Comparison of ENCODE assay signal across 8 cellular contexts in the genomic region with DNA sequence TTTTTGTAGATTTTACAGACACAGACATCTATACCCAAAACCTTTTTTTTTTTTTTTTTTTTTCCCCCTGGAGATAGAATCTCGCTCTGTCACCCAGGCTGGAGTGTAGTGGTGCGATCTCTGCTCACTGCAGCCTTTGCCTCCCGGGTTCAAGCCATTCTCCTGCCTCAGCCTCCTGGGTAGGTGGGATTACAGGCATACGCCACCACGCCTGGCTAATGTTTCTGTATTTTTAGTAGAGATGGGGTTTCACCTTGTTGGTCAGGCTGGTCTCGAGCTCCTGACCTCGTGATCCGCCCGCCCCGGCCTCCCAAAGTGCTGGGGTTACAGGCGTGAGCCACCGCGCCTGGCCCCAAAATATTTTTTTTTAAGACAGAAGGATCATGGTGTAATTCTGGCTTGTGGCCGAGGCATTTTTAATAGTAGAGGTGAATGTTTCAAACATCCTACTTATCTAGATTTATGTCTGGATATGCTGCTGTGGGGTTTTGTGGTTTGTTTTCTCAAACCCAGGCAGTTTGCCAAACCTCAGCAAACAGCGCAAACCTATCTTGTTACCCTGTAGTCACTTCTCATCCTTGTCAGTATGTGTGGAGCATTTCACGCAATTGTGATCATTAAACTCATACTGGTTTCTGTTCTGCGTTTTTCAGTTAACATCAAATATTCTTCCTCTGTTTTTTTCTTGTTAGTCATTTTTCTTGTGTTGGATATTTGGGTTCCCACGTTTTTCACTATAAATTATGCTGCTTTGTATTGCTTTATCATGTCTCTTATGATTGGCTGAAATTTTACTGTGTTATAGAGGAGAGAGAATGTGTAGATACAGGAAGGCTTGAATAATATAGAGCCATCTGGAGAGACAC. TPM values are rescaled to one million over a fixed set of nuclear protein-coding genes. Genes with fewer than 3 reads are reported as not detected.
DNase-seq lines count a peak whose midpoint lies in the region; ATAC-seq, FAIRE-seq and TF ChIP-seq lines count a peak whose summit lies in the region.

No MANE protein-coding gene starts in this region.

- peak; percentile 85 for ATAC-seq in activated CD8-positive, alpha-beta T cell treated with anti-CD3 and anti-CD28 coated beads for 36 hours
- ATAC-seq in HG02623 (IDR thresholded peaks at IDR 0.05; ENCODE audit: unreplicated experiment): no peak
- ATAC-seq in HG03039 (IDR thresholded peaks at IDR 0.05; ENCODE audit: unreplicated experiment): no peak

- H3K9me3 Mint-ChIP-seq in HFFc6: no peaks in the 10 kb centered on the region
- no peaks in the 10 kb centered on the region for H3K9me3 Mint-ChIP-seq in activated CD8-positive, alpha-beta T cell treated with anti-CD3 and anti-CD28 coated beads for 36 hours

- CTCF ChIA-PET in activated CD8-positive, alpha-beta T cell treated with anti-CD3 and anti-CD28 coated beads for 36 hours (lab: Charles Lee): interaction anchor here (1.1 to 2.8 kb wide), 6 partner anchors 9 to 128 kb away, joined by 4 to 10 read pairs (median 6); no protein-coding TSS in a partner anchor

- peaks cover 45% of the 10 kb centered on the region for H3K36me3 Mint-ChIP-seq in HFFc6 (ENCODE audit: low read depth)
- H3K36me3 Mint-ChIP-seq in activated CD8-positive, alpha-beta T cell treated with anti-CD3 and anti-CD28 coated beads for 36 hours (ENCODE audit: low read depth): peaks cover 48% of the 10 kb centered on the region

- H3K4me1 Mint-ChIP-seq in HFFc6 (ENCODE audit: low read depth): peaks cover 32% of the 10 kb centered on the region
- H3K4me1 Mint-ChIP-seq in activated CD8-positive, alpha-beta T cell treated with anti-CD3 and anti-CD28 coated beads for 36 hours (ENCODE audit: low read depth): peaks cover 38% of the 10 kb centered on the region

- H3K27ac Mint-ChIP-seq in HFFc6: peak overlapping the region; percentile 36
- H3K27ac Mint-ChIP-seq in activated CD8-positive, alpha-beta T cell treated with anti-CD3 and anti-CD28 coated beads for 36 hours: peak overlapping the region; percentile 79

- FAIRE-seq in endometrium (lab: Jason Lieb, UNC): peak; percentile 4

- no peaks in the 10 kb centered on the region for H3K27me3 Mint-ChIP-seq in HFFc6 (ENCODE audit: insufficient read depth)
- H3K27me3 Mint-ChIP-seq in activated CD8-positive, alpha-beta T cell treated with anti-CD3 and anti-CD28 coated beads for 36 hours: no peaks in the 10 kb centered on the region

- peak overlapping the region; percentile 15 for H3K4me3 Mint-ChIP-seq in HFFc6
- H3K4me3 Mint-ChIP-seq in activated CD8-positive, alpha-beta T cell treated with anti-CD3 and anti-CD28 coated beads for 36 hours: no peak overlapping the region

- intact Hi-C loops in activated CD8-positive, alpha-beta T cell treated with anti-CD3 and anti-CD28 coated beads for 36 hours (cut with micrococcal nuclease): no loop called here

- TF ChIP-seq CTCF in HFFc6 (IDR thresholded peaks at IDR 0.05): no peak
- no peak for TF ChIP-seq CTCF in activated CD8-positive, alpha-beta T cell treated with anti-CD3 and anti-CD28 coated beads for 36 hours (IDR thresholded peaks at IDR 0.05)

- peak; percentile 91 for DNase-seq in Caki2 (ENCODE audit: low read depth)
- peak; percentile 92 for DNase-seq in HFFc6
- peak; percentile 85 for DNase-seq in NCI-H2227 (lab: John Stamatoyannopoulos, UW; ENCODE audit: unreplicated experiment)
- peak; percentile 79 for DNase-seq in activated CD8-positive, alpha-beta T cell treated with anti-CD3 and anti-CD28 coated beads for 36 hours
- DNase-seq in stimulated activated CD4-positive, alpha-beta T cell treated with anti-CD3 and anti-CD28 coated beads, Interleukin-1b, Interleukin-23, amount 100 ng/mL, for 48 hours: peak; percentile 70

- in situ Hi-C loops in Caki2 (cut with HindIII; ENCODE audit: low pct_unique_long_range_greater_than_20kb, low sequenced_read_pairs): no loop called here

- POLR2A ChIA-PET in activated CD8-positive, alpha-beta T cell treated with anti-CD3 and anti-CD28 coated beads for 36 hours (lab: Charles Lee): interaction anchor here (0.6 to 0.9 kb wide), 2 partner anchors 14 to 1555 kb away, joined by 3 to 4 read pairs; no protein-coding TSS in a partner anchor

RNA-seq across cellular contexts. Expression of a gene that starts 36.2 kb away (rescaled TPM):
- total RNA-seq in Caki2 (2014; rRNA removed; shearing (Covaris generic); ENCODE audit: low replicate concordance): 4.8 and 7.4 TPM in 2 replicates
- total RNA-seq in HFFc6 (2021; fragmentation: NEBNext Ultra II Directional; extraction: Animal tissue kit (Norgen Biotek cat#: 25700)): 10 to 100 TPM; 16.2 to 26.0 (median 22.7) TPM
- total RNA-seq in activated CD8-positive, alpha-beta T cell treated with anti-CD3 and anti-CD28 coated beads for 36 hours: 1 to 10 TPM; 7.2 to 8.1 TPM

RNA-seq across cellular contexts. Expression of a gene that starts 45.9 kb away (rescaled TPM):
- total RNA-seq in Caki2 (2014; rRNA removed; shearing (Covaris generic); ENCODE audit: low replicate concordance): 64.3 and 127 TPM in 2 replicates
- total RNA-seq in HFFc6 (2021; fragmentation: NEBNext Ultra II Directional; extraction: Animal tissue kit (Norgen Biotek cat#: 25700)): 10 to 100 TPM; 66.5 to 92.9 (median 87.0) TPM
- 10 to 100 TPM; 98.6 to 99.3 TPM for total RNA-seq in activated CD8-positive, alpha-beta T cell treated with anti-CD3 and anti-CD28 coated beads for 36 hours
